ENCODE assay signal across 8 cellular contexts in the genomic region with DNA sequence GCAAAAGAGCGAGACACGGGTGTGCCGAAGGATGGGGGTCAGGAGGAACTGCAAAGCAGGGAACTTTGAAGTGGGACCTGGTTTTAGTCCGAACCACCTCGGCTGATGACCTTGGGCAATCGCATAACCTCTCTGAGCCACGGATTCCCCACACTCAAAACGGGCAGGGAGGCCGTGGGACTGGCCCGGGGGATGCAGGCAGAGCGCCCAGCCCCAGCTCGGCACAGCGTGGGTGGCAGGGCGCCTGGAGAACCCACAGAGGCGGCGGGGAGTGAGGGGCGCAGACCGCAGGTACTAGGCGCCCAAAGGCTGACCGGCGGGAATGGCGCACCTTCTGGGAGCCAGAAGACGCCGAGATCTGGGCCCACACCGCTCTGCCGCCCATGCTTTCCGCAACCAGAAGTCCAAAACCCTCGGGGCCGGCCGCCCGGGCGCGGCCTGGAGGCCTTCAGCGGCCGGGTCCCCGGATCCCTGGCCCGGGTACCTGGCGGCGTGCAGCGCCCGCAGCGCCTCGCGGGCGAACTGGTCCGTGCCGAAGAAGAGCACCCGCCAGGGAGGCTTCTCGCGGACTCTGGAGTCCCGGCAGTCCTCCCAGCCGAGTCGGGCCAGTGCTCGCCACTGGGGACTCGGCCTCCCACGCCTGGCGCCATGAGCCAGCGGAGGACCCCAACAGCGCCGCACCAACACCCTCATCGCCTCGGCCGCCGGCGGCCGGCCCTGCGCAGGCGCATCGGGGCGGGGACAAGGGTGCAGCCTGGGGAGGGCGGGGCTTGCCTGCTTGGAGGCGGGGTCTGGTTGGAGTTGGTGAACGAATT. TPM values are rescaled to one million over a fixed set of nuclear protein-coding genes. Genes with fewer than 3 reads are reported as not detected.
DNase-seq lines count a peak whose midpoint lies in the region; FAIRE-seq and TF ChIP-seq lines count a peak whose summit lies in the region.

TSS of gene MTFMT (minus strand) at position 719 of the 815 bp plus-strand sequence. CDS start at position 693, 26 bp downstream.

- H3K4me3 Mint-ChIP-seq in astrocyte (ENCODE audit: unreplicated experiment) = peak within 1 kb of the TSS; percentile 91

- H3K79me2 ChIP-seq in astrocyte (ENCODE audit: insufficient read depth, low read length) = peaks cover 20% of the 10 kb centered on the region

- peaks cover 5% of the 10 kb centered on the region for H3K27me3 Mint-ChIP-seq in astrocyte (ENCODE audit: low read depth, unreplicated experiment)

- H3K4me3 ChIP-seq in GM08714 (ENCODE audit: low read length) (peak within 1 kb of the TSS; percentile 83), HEK293 (ENCODE audit: low read depth, low read length) (peak within 1 kb of the TSS; percentile 91), astrocyte (ENCODE audit: insufficient read depth, low read depth, low read length) (peak within 1 kb of the TSS; percentile 88), vagina (peak within 1 kb of the TSS; percentile 88 to 89)

- TF ChIP-seq CTCF in HEK293 (tag by site-specific recombination; IDR thresholded peaks at IDR 0.05) (peak; percentile 29; the same call in 1 of the 2 replicates), astrocyte (IDR thresholded peaks at IDR 0.05; ENCODE audit: insufficient read depth, low read depth, low read length) (peak; percentile 2), vagina (IDR thresholded peaks at IDR 0.05) (no peak)

- H3K27ac ChIP-seq in HEK293 (ENCODE audit: extremely low read depth, low read depth, low read length) (peak within 1 kb of the TSS; percentile 62; the same call in 1 of the 2 replicates), astrocyte (ENCODE audit: low read depth, low read length) (peak within 1 kb of the TSS; percentile 54), vagina (peak within 1 kb of the TSS; percentile 80)

- H3K9ac ChIP-seq in astrocyte (ENCODE audit: low read length) = peak within 1 kb of the TSS; percentile 89

- H3K36me3 ChIP-seq in HEK293 (ENCODE audit: control insufficient read depth in 2 of 2, insufficient read depth in 1 of 2, low read length in 2 of 2) (peaks cover 12 to 22% of the 10 kb centered on the region in 2 experiments; a peak in 2 of 3 replicates), astrocyte (ENCODE audit: insufficient read depth, low read length) (peaks cover 12% of the 10 kb centered on the region), vagina (peaks cover 0 to 17% of the 10 kb centered on the region in 2 donors)

- POLR2A ChIA-PET in HEK293 (lab: Yijun Ruan, JAX) = interaction anchor here (0.6 kb wide), 1 partner anchor 188 kb away, joined by 3 read pairs; no protein-coding TSS in a partner anchor

- H3K4me1 Mint-ChIP-seq in astrocyte (ENCODE audit: low read depth, unreplicated experiment) = peaks cover 7% of the 10 kb centered on the region

- H3K4me2 ChIP-seq in astrocyte (ENCODE audit: low read length) = peak within 1 kb of the TSS; percentile 96

- TF ChIP-seq POLR2A in vagina (IDR thresholded peaks at IDR 0.05) = peak in 1 of 2 donors; percentile 96

- H3K36me3 Mint-ChIP-seq in astrocyte (ENCODE audit: low read depth, unreplicated experiment) = no peaks in the 10 kb centered on the region

- H3K9me3 ChIP-seq in HEK293 (ENCODE audit: control insufficient read depth, insufficient read depth, low read depth, low read length) (no peaks in the 10 kb centered on the region), astrocyte (ENCODE audit: insufficient read depth, low read depth, low read length) (no peaks in the 10 kb centered on the region), vagina (no peaks in the 10 kb centered on the region)

- DNase-seq in NCI-H1105 treated with DMSO at 0.1 percent for 48 hours (lab: John Stamatoyannopoulos, UW) = peak; percentile 86
- peak; percentile 81 for DNase-seq in T-helper 22 cell (ENCODE audit: low read depth)
- DNase-seq in astrocyte (ENCODE audit: low read depth) = peak; percentile 49
- peak; percentile 97 for DNase-seq in hepatic stellate cell (ENCODE audit: low spot score)
- DNase-seq in renal cortical epithelial cell (ENCODE audit: low read depth) = peak; percentile 43
- DNase-seq in vagina (ENCODE audit: extremely low spot score in 2 of 2) = no peak

- H3K4me1 ChIP-seq in HEK293 (ENCODE audit: control insufficient read depth, insufficient read depth, low read length) (no peaks in the 10 kb centered on the region), astrocyte (ENCODE audit: insufficient read depth, low read length) (peaks cover 5% of the 10 kb centered on the region), vagina (peaks cover 23% of the 10 kb centered on the region)

- intact Hi-C loops in vagina (cut with DNase I) = no loop called here

- H4K20me1 ChIP-seq in astrocyte (ENCODE audit: insufficient read depth, low read length) = peaks cover 8% of the 10 kb centered on the region

- H3K27ac Mint-ChIP-seq in astrocyte (ENCODE audit: unreplicated experiment) = peak within 1 kb of the TSS; percentile 14

- CTCF ChIA-PET in HEK293 (lab: Yijun Ruan, JAX) = interaction anchor here (0.6 kb wide), 1 partner anchor 642 kb away, joined by 4 read pairs; the partner anchor contains the start of gene TRIP4

- peak within 1 kb of the TSS; percentile 88 for H2AFZ ChIP-seq in astrocyte (ENCODE audit: low read depth, low read length)

- no peaks in the 10 kb centered on the region for H3K9me3 Mint-ChIP-seq in astrocyte (ENCODE audit: unreplicated experiment)

- H3K27me3 ChIP-seq in astrocyte (ENCODE audit: insufficient read depth, low read length) (peaks cover 3% of the 10 kb centered on the region), vagina (no peaks in the 10 kb centered on the region)

- FAIRE-seq in astrocyte (lab: Jason Lieb, UNC) = no peak

TF ChIP-seq in HEK293, 187 proteins besides CTCF, POLR2A, EP300 and RAD21 (continues in another document):
- TF ChIP-seq SP2 (tag by site-specific recombination; IDR thresholded peaks at IDR 0.05) (no peak; the same call in 1 of the 2 replicates), ZNF335 (tag by site-specific recombination; conservative IDR thresholded peaks at IDR 0.05) (peak; percentile 56), ZBTB8A (tag by site-specific recombination; IDR thresholded peaks at IDR 0.05) (peak; percentile 67), ZNF221 (tag by site-specific recombination; IDR thresholded peaks at IDR 0.05; ENCODE audit: borderline replicate concordance) (no peak), ZNF132 (tag by site-specific recombination; IDR thresholded peaks at IDR 0.05; ENCODE audit: borderline replicate concordance) (no peak), ZNF600 (tag by site-specific recombination; IDR thresholded peaks at IDR 0.05) (0 out of 2 replicates have a peak, but pooled peaks have one; percentile 14), ZNF677 (tag by site-specific recombination; IDR thresholded peaks at IDR 0.05) (no peak), MYNN (tag by site-specific recombination; IDR thresholded peaks at IDR 0.05; ENCODE audit: borderline replicate concordance) (no peak)
- TF ChIP-seq, protein P1, sequence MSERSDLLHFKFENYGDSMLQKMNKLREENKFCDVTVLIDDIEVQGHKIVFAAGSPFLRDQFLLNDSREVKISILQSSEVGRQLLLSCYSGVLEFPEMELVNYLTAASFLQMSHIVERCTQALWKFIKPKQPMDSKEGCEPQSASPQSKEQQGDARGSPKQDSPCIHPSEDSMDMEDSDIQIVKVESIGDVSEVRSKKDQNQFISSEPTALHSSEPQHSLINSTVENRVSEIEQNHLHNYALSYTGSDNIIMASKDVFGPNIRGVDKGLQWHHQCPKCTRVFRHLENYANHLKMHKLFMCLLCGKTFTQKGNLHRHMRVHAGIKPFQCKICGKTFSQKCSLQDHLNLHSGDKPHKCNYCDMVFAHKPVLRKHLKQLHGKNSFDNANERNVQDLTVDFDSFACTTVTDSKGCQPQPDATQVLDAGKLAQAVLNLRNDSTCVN (tag by site-specific recombination; optimal IDR thresholded peaks at IDR 0.05) = peak; percentile 38
- TF ChIP-seq, protein P2, sequence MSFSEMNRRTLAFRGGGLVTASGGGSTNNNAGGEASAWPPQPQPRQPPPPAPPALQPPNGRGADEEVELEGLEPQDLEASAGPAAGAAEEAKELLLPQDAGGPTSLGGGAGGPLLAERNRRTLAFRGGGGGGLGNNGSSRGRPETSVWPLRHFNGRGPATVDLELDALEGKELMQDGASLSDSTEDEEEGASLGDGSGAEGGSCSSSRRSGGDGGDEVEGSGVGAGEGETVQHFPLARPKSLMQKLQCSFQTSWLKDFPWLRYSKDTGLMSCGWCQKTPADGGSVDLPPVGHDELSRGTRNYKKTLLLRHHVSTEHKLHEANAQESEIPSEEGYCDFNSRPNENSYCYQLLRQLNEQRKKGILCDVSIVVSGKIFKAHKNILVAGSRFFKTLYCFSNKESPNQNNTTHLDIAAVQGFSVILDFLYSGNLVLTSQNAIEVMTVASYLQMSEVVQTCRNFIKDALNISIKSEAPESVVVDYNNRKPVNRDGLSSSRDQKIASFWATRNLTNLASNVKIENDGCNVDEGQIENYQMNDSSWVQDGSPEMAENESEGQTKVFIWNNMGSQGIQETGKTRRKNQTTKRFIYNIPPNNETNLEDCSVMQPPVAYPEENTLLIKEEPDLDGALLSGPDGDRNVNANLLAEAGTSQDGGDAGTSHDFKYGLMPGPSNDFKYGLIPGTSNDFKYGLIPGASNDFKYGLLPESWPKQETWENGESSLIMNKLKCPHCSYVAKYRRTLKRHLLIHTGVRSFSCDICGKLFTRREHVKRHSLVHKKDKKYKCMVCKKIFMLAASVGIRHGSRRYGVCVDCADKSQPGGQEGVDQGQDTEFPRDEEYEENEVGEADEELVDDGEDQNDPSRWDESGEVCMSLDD (tag by site-specific recombination; IDR thresholded peaks at IDR 0.05) = no peak
- TF ChIP-seq, protein P3, sequence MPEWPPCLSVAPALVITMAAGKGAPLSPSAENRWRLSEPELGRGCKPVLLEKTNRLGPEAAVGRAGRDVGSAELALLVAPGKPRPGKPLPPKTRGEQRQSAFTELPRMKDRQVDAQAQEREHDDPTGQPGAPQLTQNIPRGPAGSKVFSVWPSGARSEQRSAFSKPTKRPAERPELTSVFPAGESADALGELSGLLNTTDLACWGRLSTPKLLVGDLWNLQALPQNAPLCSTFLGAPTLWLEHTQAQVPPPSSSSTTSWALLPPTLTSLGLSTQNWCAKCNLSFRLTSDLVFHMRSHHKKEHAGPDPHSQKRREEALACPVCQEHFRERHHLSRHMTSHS (tag by site-specific recombination; IDR thresholded peaks at IDR 0.05) = no peak

RNA-seq across cellular contexts. Expression of gene MTFMT, which starts in this region (rescaled TPM):
- total RNA-seq in astrocyte (12.3 and 13.5 TPM in 2 replicates), renal cortical epithelial cell (22.6 and 33.7 TPM in 2 replicates), vagina (18.7 TPM)

Comparison
In these comparisons a context has a peak if more than half of its experiments do, and no peak if none do; other contexts are left out.
1. CTCF ChIP-seq: peak in HEK293 (single experiment) and astrocyte (single experiment); none in vagina (0 of 3).
2. DNase-seq: peak in NCI-H1105 treated with DMSO at 0.1 percent for 48 hours (single experiment), T-helper 22 cell (single experiment), astrocyte (single experiment), hepatic stellate cell (single experiment) and renal cortical epithelial cell (single experiment); none in vagina (0 of 2).
3. Peak in every context shown above with its lines, with median percentiles within 50 percentile points of each other: H3K4me3 ChIP-seq and H3K27ac ChIP-seq.